Comparison of ENCODE assay signal across 28 cellular contexts in the genomic region with DNA sequence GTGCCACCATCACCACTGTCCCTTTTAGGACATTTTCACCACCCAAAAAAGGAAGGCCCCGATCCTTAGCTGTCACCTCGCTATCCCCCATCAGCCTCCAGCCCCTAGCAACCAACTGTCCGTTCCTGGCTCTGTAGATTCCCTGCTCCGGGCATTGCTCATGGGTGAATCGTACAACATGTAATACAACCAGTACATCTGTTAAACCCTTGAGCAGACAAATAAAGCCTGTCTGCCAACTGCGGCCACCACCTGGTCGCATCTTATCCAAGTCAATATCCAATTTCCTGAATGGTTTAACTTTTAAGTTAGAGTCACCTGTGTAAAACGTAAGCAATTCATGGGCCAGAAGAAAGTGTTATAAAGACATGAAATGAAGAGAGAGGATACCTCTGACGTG.
"Had no signal": no experiment of that assay in that cellular context is flagged by ENCODE, and none has a peak within 500 bp of the region (broad histone marks: within the 10 kb centered on the region; RNA-seq: fewer than 3 reads in every experiment).

No MANE protein-coding gene starts in this region.

- H3K4me1 ChIP-seq: esophagus muscularis mucosa, heart right ventricle, left ventricle myocardium inferior, pancreas, prostate gland, sigmoid colon, suprapubic skin, tibial artery, upper lobe of right lung had no signal

- H3K4me3 ChIP-seq: breast epithelium, esophagus muscularis mucosa, heart right ventricle, left ventricle myocardium inferior, pancreas, prostate gland, sigmoid colon, suprapubic skin, tibial artery, upper lobe of right lung had no signal

- H3K4me3 Mint-ChIP-seq: activated CD4-positive, alpha-beta memory T cell treated with anti-CD3 and anti-CD28 coated beads, Interleukin-2, amount 10 ng/mL, durations not matched to agents 7 days and 5 days; activated CD4-positive, alpha-beta T cell treated with anti-CD3 and anti-CD28 coated beads, Interleukin-2, amount 10 ng/mL, durations not matched to agents 7 days and 5 days; activated naive CD4-positive, alpha-beta T cell treated with anti-CD3 and anti-CD28 coated beads, Interleukin-2, amount 50 U/mL, for 24 hours; activated naive CD8-positive, alpha-beta T cell treated with anti-CD3 and anti-CD28 coated beads, Interleukin-2, amount 50 U/mL, for 24 hours; naive thymus-derived CD4-positive, alpha-beta T cell; WTC11 had no signal

- DNase-seq: activated CD4-positive, alpha-beta memory T cell treated with anti-CD3 and anti-CD28 coated beads, Interleukin-2, amount 10 ng/mL, durations not matched to agents 7 days and 5 days; activated CD4-positive, alpha-beta T cell treated with anti-CD3 and anti-CD28 coated beads for 1 hour; activated CD4-positive, alpha-beta T cell treated with anti-CD3 and anti-CD28 coated beads, Interleukin-2, amount 10 ng/mL, durations not matched to agents 7 days and 5 days; activated naive CD8-positive, alpha-beta T cell treated with anti-CD3 and anti-CD28 coated beads, Interleukin-2, amount 50 U/mL, for 24 hours; activated T-cell treated with anti-CD3 and anti-CD28 coated beads, Interleukin-2, amount 50 U/mL, for 48 hours; amygdala; central memory CD4-positive, alpha-beta T cell; dermis blood vessel endothelial cell; effector CD4-positive, alpha-beta T cell; foreskin melanocyte; heart right ventricle; left ventricle myocardium inferior; mammary epithelial cell; naive thymus-derived CD4-positive, alpha-beta T cell; retina; sigmoid colon; stimulated activated naive CD4-positive, alpha-beta T cell; T-helper 9 cell; tibial artery; upper lobe of right lung had no signal

- H3K27me3 Mint-ChIP-seq: activated CD4-positive, alpha-beta T cell treated with anti-CD3 and anti-CD28 coated beads, Interleukin-2, amount 10 ng/mL, durations not matched to agents 7 days and 5 days; activated naive CD4-positive, alpha-beta T cell treated with anti-CD3 and anti-CD28 coated beads, Interleukin-2, amount 50 U/mL, for 24 hours; activated naive CD8-positive, alpha-beta T cell treated with anti-CD3 and anti-CD28 coated beads, Interleukin-2, amount 50 U/mL, for 24 hours; naive thymus-derived CD4-positive, alpha-beta T cell had no signal

- H3K9me3 ChIP-seq: pancreas, prostate gland, suprapubic skin, upper lobe of right lung had no signal

- H3K27ac Mint-ChIP-seq: activated CD4-positive, alpha-beta memory T cell treated with anti-CD3 and anti-CD28 coated beads, Interleukin-2, amount 10 ng/mL, durations not matched to agents 7 days and 5 days; activated CD4-positive, alpha-beta T cell treated with anti-CD3 and anti-CD28 coated beads, Interleukin-2, amount 10 ng/mL, durations not matched to agents 7 days and 5 days; activated naive CD4-positive, alpha-beta T cell treated with anti-CD3 and anti-CD28 coated beads, Interleukin-2, amount 50 U/mL, for 24 hours; activated naive CD8-positive, alpha-beta T cell treated with anti-CD3 and anti-CD28 coated beads, Interleukin-2, amount 50 U/mL, for 24 hours; activated T-helper 2 cell treated with anti-CD3 and anti-CD28 coated beads, Interferon-gamma antibody, Interleukin-2, Interleukin-4, amounts not matched to agents 10 μg/mL and 5 μg/mL and 100 μg/mL, durations not matched to agents 14 hours and 24 hours and 36 hours; naive thymus-derived CD4-positive, alpha-beta T cell; WTC11 had no signal

- H3K9me3 Mint-ChIP-seq: activated CD4-positive, alpha-beta memory T cell treated with anti-CD3 and anti-CD28 coated beads, Interleukin-2, amount 10 ng/mL, durations not matched to agents 7 days and 5 days; activated CD4-positive, alpha-beta T cell treated with anti-CD3 and anti-CD28 coated beads, Interleukin-2, amount 10 ng/mL, durations not matched to agents 7 days and 5 days; activated naive CD4-positive, alpha-beta T cell treated with anti-CD3 and anti-CD28 coated beads, Interleukin-2, amount 50 U/mL, for 24 hours; activated T-helper 2 cell treated with anti-CD3 and anti-CD28 coated beads, Interferon-gamma antibody, Interleukin-2, Interleukin-4, amounts not matched to agents 10 μg/mL and 5 μg/mL and 100 μg/mL, durations not matched to agents 14 hours and 24 hours and 36 hours had no signal

- H3K27me3 ChIP-seq: breast epithelium, esophagus muscularis mucosa, pancreas, sigmoid colon, suprapubic skin, tibial artery, upper lobe of right lung had no signal

- H3K27ac ChIP-seq: breast epithelium, esophagus muscularis mucosa, heart right ventricle, left ventricle myocardium inferior, pancreas, prostate gland, sigmoid colon, suprapubic skin, tibial artery, upper lobe of right lung had no signal

- ATAC-seq: activated naive CD8-positive, alpha-beta T cell treated with anti-CD3 and anti-CD28 coated beads, Interleukin-2, amount 50 U/mL, for 24 hours; heart right ventricle; naive thymus-derived CD4-positive, alpha-beta T cell; pancreas; upper lobe of right lung; WTC11 had no signal

- H3K36me3 ChIP-seq: breast epithelium, heart right ventricle, left ventricle myocardium inferior, pancreas, prostate gland, sigmoid colon, suprapubic skin, tibial artery, upper lobe of right lung had no signal

- H3K4me1 Mint-ChIP-seq: activated CD4-positive, alpha-beta memory T cell treated with anti-CD3 and anti-CD28 coated beads, Interleukin-2, amount 10 ng/mL, durations not matched to agents 7 days and 5 days; activated CD4-positive, alpha-beta T cell treated with anti-CD3 and anti-CD28 coated beads, Interleukin-2, amount 10 ng/mL, durations not matched to agents 7 days and 5 days; activated naive CD4-positive, alpha-beta T cell treated with anti-CD3 and anti-CD28 coated beads, Interleukin-2, amount 50 U/mL, for 24 hours; activated naive CD8-positive, alpha-beta T cell treated with anti-CD3 and anti-CD28 coated beads, Interleukin-2, amount 50 U/mL, for 24 hours; naive thymus-derived CD4-positive, alpha-beta T cell; WTC11 had no signal

- H3K36me3 Mint-ChIP-seq: activated naive CD4-positive, alpha-beta T cell treated with anti-CD3 and anti-CD28 coated beads, Interleukin-2, amount 50 U/mL, for 24 hours; naive thymus-derived CD4-positive, alpha-beta T cell had no signal
